ENCODE assay signal across 31 cellular contexts in the genomic region with DNA sequence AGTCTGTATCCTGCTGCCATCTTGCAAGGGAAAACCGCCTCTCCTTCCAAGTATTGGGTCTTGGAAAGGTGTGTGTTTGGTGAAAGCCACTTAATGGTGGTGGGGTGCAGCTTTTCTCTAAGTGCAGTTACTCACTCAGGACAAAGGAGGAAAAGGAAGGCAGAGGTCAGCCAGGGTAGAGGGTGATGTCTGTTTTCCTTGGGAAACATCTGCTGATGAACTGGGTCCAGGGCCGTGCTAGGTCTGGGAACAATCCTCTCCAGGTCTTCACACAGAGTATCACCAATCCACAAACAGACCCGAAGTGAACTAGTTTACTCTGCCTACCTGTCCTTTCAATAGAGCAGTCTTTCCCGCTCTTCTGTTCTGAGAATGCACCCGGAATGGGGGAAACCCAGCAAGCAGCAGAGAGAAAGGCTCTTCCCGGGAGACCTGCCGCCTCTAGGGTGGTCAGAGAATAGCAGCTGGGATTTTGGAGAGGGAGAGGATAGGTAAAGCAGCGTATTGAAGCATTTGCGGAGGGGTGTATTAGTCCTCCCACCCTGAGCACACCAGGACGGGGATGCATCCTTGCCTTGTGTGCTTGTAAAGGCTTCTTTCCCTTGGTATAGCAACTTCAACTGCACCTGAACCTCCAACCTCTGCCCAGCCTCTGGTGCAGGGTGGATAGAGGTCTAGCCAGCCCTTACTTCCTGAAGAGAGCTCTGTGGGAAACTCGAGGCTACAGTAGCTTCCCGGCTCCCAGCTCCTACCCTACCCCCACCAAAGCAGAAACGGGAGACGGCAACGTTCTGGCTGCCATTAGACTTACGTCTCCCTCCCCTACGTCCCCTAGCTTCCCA. TPM values are rescaled to one million over a fixed set of nuclear protein-coding genes. Genes with fewer than 3 reads are reported as not detected.
A peak's percentile ranks its signal among the peaks of the same experiment; 100 is the strongest.
DNase-seq lines count a peak whose midpoint lies in the region; ATAC-seq, FAIRE-seq and TF ChIP-seq lines count a peak whose summit lies in the region.
"Had no signal": no experiment of that assay in that cellular context is flagged by ENCODE, and none has a peak within 500 bp of the region (broad histone marks: within the 10 kb centered on the region; RNA-seq: fewer than 3 reads in every experiment).

No MANE protein-coding gene starts in this region.

- H3K4me1 ChIP-seq in ES-I3 (ENCODE audit: insufficient read depth, low read length) (0 out of 2 replicates have a peak, but pooled peaks cover 4% of the 10 kb centered on the region), iPS-20b (ENCODE audit: insufficient read depth, low read length) (no peaks in the 10 kb centered on the region)
- H3K4me1 ChIP-seq: A549, gastrocnemius medialis, HAP-1, suprapubic skin, upper lobe of right lung had no signal

- H3K9me3 Mint-ChIP-seq in osteocyte (ENCODE audit: unreplicated experiment) = no peaks in the 10 kb centered on the region
- H3K9me3 Mint-ChIP-seq in naive thymus-derived CD8-positive, alpha-beta T cell = peaks cover 0 to 9% (median 0%) of the 10 kb centered on the region in 9 donors
- H3K9me3 Mint-ChIP-seq: T-helper 1 cell treated with Interleukin-12 subunit alpha and Interleukin-12 subunit beta and Interleukin-4 antibody, amounts not matched to agents 30 μg/mL and 1 μg/mL, for 36 hours had no signal

- H3K4me3 ChIP-seq in bronchial epithelial cell (ENCODE audit: low read depth, low read length) (no peak overlapping the region), iPS-20b (ENCODE audit: low read length) (peak overlapping the region; percentile 9; the same call in 1 of the 2 replicates)
- H3K4me3 ChIP-seq: A549, gastrocnemius medialis, HAP-1, MG63, SK-N-MC, suprapubic skin, upper lobe of right lung had no signal

- no peak for ATAC-seq in naive thymus-derived CD8-positive, alpha-beta T cell
- no peak for ATAC-seq in GM18909 (IDR thresholded peaks at IDR 0.05; ENCODE audit: poor library complexity, unreplicated experiment)
- ATAC-seq: A549, gastrocnemius medialis, upper lobe of right lung had no signal

- H3K9me3 ChIP-seq in ES-I3 (ENCODE audit: control insufficient read depth, insufficient read depth, low read length) (0 out of 2 replicates have a peak, but pooled peaks cover 6% of the 10 kb centered on the region), iPS-20b (ENCODE audit: insufficient read depth, low read depth, low read length) (no peaks in the 10 kb centered on the region)
- H3K9me3 ChIP-seq: A549, gastrocnemius medialis, HAP-1, MG63, suprapubic skin, upper lobe of right lung had no signal

- POLR2A ChIA-PET in naive thymus-derived CD8-positive, alpha-beta T cell (lab: Charles Lee) = no interaction called here

- H3K9ac ChIP-seq in ES-I3 (ENCODE audit: low read depth, low read length) = peak overlapping the region; percentile 8; the same call in 1 of the 2 replicates
- no peak overlapping the region for H3K9ac ChIP-seq in iPS-20b (ENCODE audit: low read depth, low read length)
- H3K9ac ChIP-seq: KMS-11 had no signal

- H3K27ac Mint-ChIP-seq in osteocyte (ENCODE audit: unreplicated experiment) = peak overlapping the region; percentile 46
- H3K27ac Mint-ChIP-seq in naive thymus-derived CD8-positive, alpha-beta T cell = no peak overlapping the region
- H3K27ac Mint-ChIP-seq: T-helper 1 cell treated with Interleukin-12 subunit alpha and Interleukin-12 subunit beta and Interleukin-4 antibody, amounts not matched to agents 30 μg/mL and 1 μg/mL, for 36 hours had no signal

- no peaks in the 10 kb centered on the region for H3K36me3 Mint-ChIP-seq in osteocyte (ENCODE audit: unreplicated experiment)
- no peaks in the 10 kb centered on the region for H3K36me3 Mint-ChIP-seq in naive thymus-derived CD8-positive, alpha-beta T cell

- H3K27me3 ChIP-seq in bronchial epithelial cell (ENCODE audit: control insufficient read depth, insufficient read depth, low read length) (no peaks in the 10 kb centered on the region), iPS-20b (ENCODE audit: insufficient read depth, low read length) (no peaks in the 10 kb centered on the region)
- H3K27me3 ChIP-seq: gastrocnemius medialis, MG63, upper lobe of right lung had no signal

- DNase-seq in bronchial epithelial cell (ENCODE audit: low read depth) (no peak), osteocyte (ENCODE audit: extremely low spot score, unreplicated experiment) (no peak), NAMALWA (ENCODE audit: low spot score) (no peak), GM20000 (ENCODE audit: low spot score) (no peak)
- DNase-seq in naive thymus-derived CD8-positive, alpha-beta T cell = no peak
- DNase-seq: activated CD4-positive, alpha-beta T cell treated with anti-CD3 and anti-CD28 coated beads, Interleukin-2, amount 50 U/mL, for 48 hours; activated CD4-positive, CD25-positive, alpha-beta regulatory T cell treated with anti-CD3 and anti-CD28 coated beads, Interleukin-2, amount 50 U/mL, for 72 hours; activated gamma-delta T cell treated with Interleukin-2 at 50 U/mL for 16 hours; activated T-cell treated with anti-CD3 and anti-CD28 coated beads, Interleukin-2, amount 50 U/mL, for 48 hours; DND-41; gastrocnemius medialis; NCI-H2029 treated with DMSO at 0.1 percent for 48 hours; NCI-H2227 treated with DMSO at 0.1 percent for 48 hours; NCI-H526; NK-92 treated with Interleukin-12 subunit alpha and Interleukin-12 subunit beta, amount 100 ng/mL, for 24 hours; stimulated activated naive CD4-positive, alpha-beta T cell; upper lobe of right lung had no signal

- peaks cover 4% of the 10 kb centered on the region for H3K27me3 Mint-ChIP-seq in osteocyte (ENCODE audit: unreplicated experiment)
- peaks cover 4 to 32% (median 22%) of the 10 kb centered on the region in 5 donors for H3K27me3 Mint-ChIP-seq in naive thymus-derived CD8-positive, alpha-beta T cell

- FAIRE-seq in bronchial epithelial cell (lab: Jason Lieb, UNC) = peak; percentile 83
- FAIRE-seq: A549 had no signal

- TF ChIP-seq CTCF in bronchial epithelial cell (IDR thresholded peaks at IDR 0.05; ENCODE audit: insufficient read depth, low read length, severe bottlenecking) = no peak
- TF ChIP-seq CTCF in osteocyte (IDR thresholded peaks at IDR 0.05) = no peak
- no peak for TF ChIP-seq CTCF in GM20000 (IDR thresholded peaks at IDR 0.05; ENCODE audit: extremely low read depth, missing control alignments)

- no peak overlapping the region for H3K27ac ChIP-seq in iPS-20b (ENCODE audit: low read length)
- H3K27ac ChIP-seq: A549, gastrocnemius medialis, KMS-11, SK-N-MC, suprapubic skin, upper lobe of right lung had no signal

- no peak overlapping the region for H3K4me3 Mint-ChIP-seq in osteocyte (ENCODE audit: unreplicated experiment)
- no peak overlapping the region for H3K4me3 Mint-ChIP-seq in naive thymus-derived CD8-positive, alpha-beta T cell
- H3K4me3 Mint-ChIP-seq: T-helper 1 cell treated with Interleukin-12 subunit alpha and Interleukin-12 subunit beta and Interleukin-4 antibody, amounts not matched to agents 30 μg/mL and 1 μg/mL, for 36 hours had no signal

- H3K4me1 Mint-ChIP-seq in osteocyte (ENCODE audit: unreplicated experiment) = peaks cover 6% of the 10 kb centered on the region
- no peaks in the 10 kb centered on the region for H3K4me1 Mint-ChIP-seq in naive thymus-derived CD8-positive, alpha-beta T cell

- H3K36me3 ChIP-seq in ES-I3 (ENCODE audit: insufficient read depth, low read length) = no peaks in the 10 kb centered on the region
- no peaks in the 10 kb centered on the region for H3K36me3 ChIP-seq in bronchial epithelial cell (ENCODE audit: control insufficient read depth, insufficient read depth, low read length)
- no peaks in the 10 kb centered on the region for H3K36me3 ChIP-seq in iPS-20b (ENCODE audit: insufficient read depth, low read depth, low read length)
- H3K36me3 ChIP-seq: gastrocnemius medialis, HAP-1, MG63, suprapubic skin, upper lobe of right lung had no signal

RNA-seq across cellular contexts. Expression of a gene that starts 20.7 kb away (rescaled TPM):
- total RNA-seq in bronchial epithelial cell = not detected in 2 replicates
- not detected in 2 replicates for total RNA-seq in osteocyte
- not detected for total RNA-seq in naive thymus-derived CD8-positive, alpha-beta T cell
- polyA plus RNA-seq in naive thymus-derived CD8-positive, alpha-beta T cell = not detected
- total RNA-seq: fibroblast of lung, gastrocnemius medialis, myocyte, pulmonary artery endothelial cell, skeletal muscle tissue, upper lobe of right lung had no signal
- polyA plus RNA-seq: A549, fibroblast of lung had no signal

RNA-seq across cellular contexts. Expression of a gene that starts 26.7 kb away (rescaled TPM):
- total RNA-seq in bronchial epithelial cell = 14.7 and 24.2 TPM in 2 replicates
- total RNA-seq in osteocyte = 8.3 and 10.0 TPM in 2 replicates
- 1 to 10 TPM; 5.1 to 5.2 TPM for total RNA-seq in naive thymus-derived CD8-positive, alpha-beta T cell
- polyA plus RNA-seq in naive thymus-derived CD8-positive, alpha-beta T cell = 1 to 10 TPM in 1 of 3 donors, under 1 TPM in 2; 0.33 to 2.7 (median 0.48) TPM
